Comparison of ENCODE assay signal across 15 cellular contexts in the genomic region with DNA sequence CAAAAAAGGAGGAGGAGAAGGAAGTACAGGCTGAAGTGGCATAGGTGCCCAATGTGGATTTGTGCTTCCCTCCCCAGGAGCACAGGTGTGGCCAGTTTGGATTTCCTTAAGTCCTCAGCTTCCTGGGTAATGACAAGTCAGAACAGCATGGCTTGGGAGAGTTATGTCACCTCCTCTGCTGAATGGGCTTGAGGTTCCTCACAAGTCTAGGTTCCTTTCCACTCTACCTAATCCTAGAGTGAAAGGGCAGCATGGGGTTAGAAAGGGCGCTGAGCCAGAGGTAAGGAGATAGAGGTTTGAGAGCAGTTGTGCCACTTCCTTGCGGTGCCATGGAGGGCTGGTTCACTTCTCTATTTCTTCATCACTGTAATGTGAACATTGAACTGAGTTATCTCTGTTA. TPM values are rescaled to one million over a fixed set of nuclear protein-coding genes. Genes with fewer than 3 reads are reported as not detected.
A peak's percentile ranks its signal among the peaks of the same experiment; 100 is the strongest.
DNase-seq lines count a peak whose midpoint lies in the region; ATAC-seq and TF ChIP-seq lines count a peak whose summit lies in the region.
"Had no signal": no experiment of that assay in that cellular context is flagged by ENCODE, and none has a peak within 500 bp of the region (broad histone marks: within the 10 kb centered on the region; RNA-seq: fewer than 3 reads in every experiment).

No MANE protein-coding gene starts in this region.

- intact Hi-C loops in mammary epithelial cell (cut with micrococcal nuclease) (no loop called here), breast epithelium (cut with DNase I; ENCODE audit: low total_unique reads) (no loop called here), OCI-LY7 (cut with micrococcal nuclease; ENCODE audit: unreplicated experiment) (no loop called here)

- peaks cover 27% of the 10 kb centered on the region for H3K4me1 ChIP-seq in mammary epithelial cell (ENCODE audit: insufficient read depth, low read length)
- no peaks in the 10 kb centered on the region for H3K4me1 ChIP-seq in breast epithelium
- H3K4me1 ChIP-seq in OCI-LY7 (ENCODE audit: insufficient read depth, low read length, poor library complexity, severe bottlenecking) = peaks cover 20% of the 10 kb centered on the region
- H3K4me1 ChIP-seq: gastrocnemius medialis had no signal

- no peak overlapping the region for H3K4me2 ChIP-seq in mammary epithelial cell (ENCODE audit: insufficient read depth, low read depth, low read length)
- peak overlapping the region; percentile 47; the same call in 1 of the 2 replicates for H3K4me2 ChIP-seq in OCI-LY7 (ENCODE audit: low read length)

- H3K4me3 ChIP-seq in mammary epithelial cell (replicated peaks in 1 of 3; ENCODE audit: insufficient read depth in 1 of 3, low read depth in 2 of 3, low read length in 3 of 3) (no peak overlapping the region), breast epithelium (no peak overlapping the region), OCI-LY7 (ENCODE audit: low read depth, low read length, poor library complexity, severe bottlenecking) (no peak overlapping the region)
- H3K4me3 ChIP-seq: gastrocnemius medialis, thyroid gland had no signal

- H4K20me1 ChIP-seq in mammary epithelial cell (ENCODE audit: insufficient read depth, low read length) (no peaks in the 10 kb centered on the region), OCI-LY7 (ENCODE audit: insufficient read depth, low read length) (no peaks in the 10 kb centered on the region)

- in situ Hi-C loops in mammary epithelial cell (cut with MboI; ENCODE audit: low sequenced_read_pairs in 2 of 2) = no loop called here
- in situ Hi-C loops in KBM-7 (cut with MboI; ENCODE audit: low pct_unique_long_range_greater_than_20kb, low sequenced_read_pairs) = no loop called here

- DNase-seq in mammary epithelial cell (peak; percentile 14), breast epithelium (ENCODE audit: low spot score in 2 of 2) (no peak), OCI-LY7 (ENCODE audit: low spot score) (no peak), mesenteric fat pad (ENCODE audit: low spot score) (no peak), KBM-7 (no peak)
- no peak for DNase-seq in effector memory CD8-positive, alpha-beta T cell
- DNase-seq: activated naive CD4-positive, alpha-beta T cell; gastrocnemius medialis; NCI-H1694; NCI-H524 treated with DMSO at 0.1 percent for 48 hours; T-helper 9 cell; thyroid gland had no signal

- peaks cover 3% of the 10 kb centered on the region for H3K36me3 Mint-ChIP-seq in effector memory CD8-positive, alpha-beta T cell (ENCODE audit: insufficient read depth)

- peaks cover 0 to 5% of the 10 kb centered on the region in 2 donors for H3K27me3 Mint-ChIP-seq in effector memory CD8-positive, alpha-beta T cell

- no peaks in the 10 kb centered on the region for H3K79me2 ChIP-seq in mammary epithelial cell (ENCODE audit: insufficient read depth, low read length)
- H3K79me2 ChIP-seq in OCI-LY7 (ENCODE audit: insufficient read depth, low read depth, low read length) = no peaks in the 10 kb centered on the region

- peak overlapping the region; percentile 33 to 77 for H3K27ac Mint-ChIP-seq in effector memory CD8-positive, alpha-beta T cell

- H3K27ac ChIP-seq in mammary epithelial cell (ENCODE audit: insufficient read depth, low read depth, low read length) (no peak overlapping the region), breast epithelium (no peak overlapping the region), OCI-LY7 (ENCODE audit: low read depth, low read length, poor library complexity, severe bottlenecking) (no peak overlapping the region)
- H3K27ac ChIP-seq: gastrocnemius medialis, thyroid gland had no signal

- H3K9me2 ChIP-seq in OCI-LY7 (ENCODE audit: insufficient read depth, low read length) = no peaks in the 10 kb centered on the region

- peak; percentile 51 for ATAC-seq in effector memory CD8-positive, alpha-beta T cell (replicated peaks)
- ATAC-seq in GM18502 (IDR thresholded peaks at IDR 0.05; ENCODE audit: poor library complexity, unreplicated experiment) = no peak
- no peak for ATAC-seq in GM18519 (IDR thresholded peaks at IDR 0.05; ENCODE audit: low FRiP score, unreplicated experiment)
- ATAC-seq: gastrocnemius medialis had no signal

- TF ChIP-seq POLR2A in breast epithelium (IDR thresholded peaks at IDR 0.05) = no peak

- H3K36me3 ChIP-seq in mammary epithelial cell (ENCODE audit: insufficient read depth, low read length) = no peaks in the 10 kb centered on the region
- no peaks in the 10 kb centered on the region for H3K36me3 ChIP-seq in breast epithelium
- H3K36me3 ChIP-seq in OCI-LY7 (ENCODE audit: insufficient read depth, low read length) = no peaks in the 10 kb centered on the region
- H3K36me3 ChIP-seq: gastrocnemius medialis, thyroid gland had no signal

- no peaks in the 10 kb centered on the region for H3K9me3 Mint-ChIP-seq in effector memory CD8-positive, alpha-beta T cell

- no peak overlapping the region for H3K9ac ChIP-seq in mammary epithelial cell (ENCODE audit: insufficient read depth, low read length)

- H3K27me3 ChIP-seq in mammary epithelial cell (ENCODE audit: insufficient read depth, low read length) (no peaks in the 10 kb centered on the region), breast epithelium (no peaks in the 10 kb centered on the region)
- H3K27me3 ChIP-seq: thyroid gland had no signal

- BruUV-seq in mammary epithelial cell (replicated peaks; lab: Mats Ljungman, UMichigan) (no TSS peak), OCI-LY7 (replicated peaks; lab: Mats Ljungman, UMichigan) (no TSS peak)

- TF ChIP-seq CTCF in mammary epithelial cell (conservative IDR thresholded peaks at IDR 0.05 in 1 of 2, IDR thresholded peaks at IDR 0.05 in 1 of 2; ENCODE audit: extremely low read depth in 1 of 2, insufficient read depth in 1 of 2, low read depth in 1 of 2, low read length in 2 of 2) (no peak), breast epithelium (IDR thresholded peaks at IDR 0.05) (no peak), OCI-LY7 (conservative IDR thresholded peaks at IDR 0.05; ENCODE audit: low read length) (no peak)

- H2AFZ ChIP-seq in mammary epithelial cell (ENCODE audit: low read depth, low read length) = no peak overlapping the region
- no peak overlapping the region; the same call in 1 of the 2 replicates for H2AFZ ChIP-seq in OCI-LY7 (ENCODE audit: low read length)

- POLR2A ChIA-PET in OCI-LY7 (lab: Charles Lee) = interaction anchor here (1.0 kb wide), 1 partner anchor 172 kb away, joined by 3 read pairs; no protein-coding TSS in a partner anchor

- peaks cover 31 to 36% of the 10 kb centered on the region in 2 donors for H3K4me1 Mint-ChIP-seq in effector memory CD8-positive, alpha-beta T cell (ENCODE audit: low read depth in 2 of 2)

- dilution Hi-C loops in mammary epithelial cell (cut with HindIII; ENCODE audit: low sequenced_read_pairs) = no loop called here

- 100% methylated on average over 2 of the region's 2 CpGs for WGBS in mammary epithelial cell (ENCODE audit: low coverage, missing lambda C conversion rate)

- no peaks in the 10 kb centered on the region for H3K9me3 ChIP-seq in mammary epithelial cell (replicated peaks; ENCODE audit: insufficient read depth, low read length)
- H3K9me3 ChIP-seq in breast epithelium = no peaks in the 10 kb centered on the region
- H3K9me3 ChIP-seq in OCI-LY7 (ENCODE audit: low read length) = no peaks in the 10 kb centered on the region
- H3K9me3 ChIP-seq: gastrocnemius medialis, thyroid gland had no signal

- H3K4me3 Mint-ChIP-seq in effector memory CD8-positive, alpha-beta T cell = peak overlapping the region; percentile 44 to 65

- CTCF ChIA-PET in mammary epithelial cell (lab: Charles Lee; ENCODE audit: low non-redundant PET) (no interaction called here), OCI-LY7 (lab: Charles Lee; ENCODE audit: unreplicated experiment) (no interaction called here)

RNA-seq across cellular contexts. Expression of gene IL20, which starts 35.5 kb away (rescaled TPM):
- not detected for total RNA-seq in mammary epithelial cell
- 0.10 TPM for polyA plus RNA-seq in mammary epithelial cell
- polyA minus RNA-seq in mammary epithelial cell = not detected
- 1 to 10 TPM in 1 of 3 donors, not detected in 2; 1.5 TPM for total RNA-seq in breast epithelium
- not detected in 2 replicates for total RNA-seq in OCI-LY7 (2014; rRNA removed; shearing (Covaris generic))
- not detected in 2 replicates for total RNA-seq in OCI-LY7 (2022)
- total RNA-seq in mesenteric fat pad = not detected
- total RNA-seq: cardiac septum, gastrocnemius medialis, thyroid gland had no signal

RNA-seq across cellular contexts. Expression of gene IL10, which starts 57.6 kb away (rescaled TPM):
- total RNA-seq in mammary epithelial cell = not detected
- not detected for polyA plus RNA-seq in mammary epithelial cell
- polyA minus RNA-seq in mammary epithelial cell = not detected
- 1 to 10 TPM in 2 of 3 donors, under 1 TPM in 1; 0.98 to 5.3 (median 4.3) TPM for total RNA-seq in breast epithelium
- not detected in 2 replicates for total RNA-seq in OCI-LY7 (2014; rRNA removed; shearing (Covaris generic))
- not detected in 2 replicates for total RNA-seq in OCI-LY7 (2022)
- 23.0 TPM for total RNA-seq in mesenteric fat pad

RNA-seq across cellular contexts. Expression of gene IL19, which starts 59.3 kb away (rescaled TPM):
- total RNA-seq in mammary epithelial cell = not detected
- not detected for polyA plus RNA-seq in mammary epithelial cell
- polyA minus RNA-seq in mammary epithelial cell = not detected
- total RNA-seq in breast epithelium = not detected
- total RNA-seq in OCI-LY7 (2014; rRNA removed; shearing (Covaris generic)) = not detected in 2 replicates
- total RNA-seq in OCI-LY7 (2022) = not detected in 2 replicates
- not detected for total RNA-seq in mesenteric fat pad
- total RNA-seq: cardiac septum, gastrocnemius medialis, thyroid gland had no signal
